ENCODE assay signal across 9 cellular contexts in the genomic region with DNA sequence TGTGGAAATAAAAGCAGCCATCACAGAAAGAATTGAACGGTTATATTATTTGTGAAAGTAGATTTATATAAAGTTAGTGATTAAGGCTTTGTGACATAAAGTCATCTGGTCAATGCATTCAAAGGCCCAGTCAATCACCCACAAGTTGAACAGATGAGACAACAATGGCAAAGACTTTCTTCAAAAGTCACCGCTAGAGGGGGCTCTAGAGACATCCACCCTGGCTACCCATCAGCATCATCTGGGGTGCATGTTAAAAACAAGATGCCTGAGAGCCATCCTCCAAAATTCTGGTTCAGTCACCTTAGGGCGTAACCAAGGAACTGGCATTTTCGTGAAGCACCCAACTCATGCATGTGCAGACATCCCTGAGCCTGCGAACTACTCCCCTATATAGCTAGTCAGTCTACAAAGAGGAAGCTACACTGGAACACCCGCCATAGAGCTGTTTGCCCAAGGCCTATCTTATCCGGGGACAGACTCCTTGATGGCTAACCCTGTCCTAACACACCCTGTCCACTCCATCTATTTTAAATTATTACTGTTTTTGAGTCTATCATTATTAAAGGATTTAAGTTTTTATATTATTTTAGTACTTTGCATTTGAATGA.
DNase-seq lines count a peak whose midpoint lies in the region; ATAC-seq and TF ChIP-seq lines count a peak whose summit lies in the region.
"Had no signal": no experiment of that assay in that cellular context is flagged by ENCODE, and none has a peak within 500 bp of the region (broad histone marks: within the 10 kb centered on the region; RNA-seq: fewer than 3 reads in every experiment).

No MANE protein-coding gene starts in this region.

- intact Hi-C loops in HCT116 (cut with micrococcal nuclease): no loop called here

- no peaks in the 10 kb centered on the region for H3K27me3 ChIP-seq in HCT116 (ENCODE audit: insufficient read depth, low read length)

- BruUV-seq in HCT116 (replicated peaks; lab: Mats Ljungman, UMichigan): no TSS peak

- H3K36me3 ChIP-seq in HCT116 (ENCODE audit: control insufficient read depth in 1 of 2, insufficient read depth in 2 of 2, low read length in 2 of 2): no peaks in the 10 kb centered on the region

- H3K4me2 ChIP-seq in HCT116 (ENCODE audit: low read length): no peak overlapping the region

- CTCF ChIA-PET in HCT116 (lab: Charles Lee): no interaction called here
- CTCF ChIA-PET in RWPE1 (lab: Yijun Ruan, JAX): no interaction called here

- POLR2A ChIA-PET in HCT116 (lab: Charles Lee): no interaction called here
- POLR2A ChIA-PET in RWPE1 (lab: Yijun Ruan, JAX; ENCODE audit: low non-redundant PET): no interaction called here

- no peak for ATAC-seq in HCT116
- ATAC-seq: effector memory CD8-positive, alpha-beta T cell had no signal

- no peak overlapping the region for H2AFZ ChIP-seq in HCT116 (ENCODE audit: low read depth, low read length, poor library complexity, severe bottlenecking)

- no peak overlapping the region for H3K27ac ChIP-seq in HCT116 (ENCODE audit: low read depth, low read length)
- no peak overlapping the region for H3K27ac ChIP-seq in RWPE1

- no peak overlapping the region for H3K4me3 ChIP-seq in HCT116 (replicated peaks in 1 of 2; ENCODE audit: low read depth in 1 of 2, low read length in 2 of 2)

- peaks cover 5 to 19% of the 10 kb centered on the region in 2 experiments; a peak in 2 of 4 replicates for H3K9me3 ChIP-seq in HCT116 (ENCODE audit: control insufficient read depth in 1 of 2, insufficient read depth in 1 of 2, low read depth in 1 of 2, low read length in 2 of 2)

- RAD21 ChIA-PET in HCT116 (lab: Charles Lee; ENCODE audit: low non-redundant PET in 1 of 2, low total read pairs in 2 of 2, uncharacterized antibody in 2 of 2, unreplicated experiment in 2 of 2): no interaction called here

- no peak for TF ChIP-seq POLR2A in HCT116 (IDR thresholded peaks at IDR 0.05; ENCODE audit: borderline replicate concordance, extremely low read depth, insufficient read depth, insufficient read length)

- no peaks in the 10 kb centered on the region for H3K9me2 ChIP-seq in HCT116 (ENCODE audit: insufficient read depth)

- H4K20me1 ChIP-seq in HCT116 (ENCODE audit: insufficient read depth): no peaks in the 10 kb centered on the region

- TF ChIP-seq CTCF in HCT116 (IDR thresholded peaks at IDR 0.05 in 2 of 3, conservative IDR thresholded peaks at IDR 0.05 in 1 of 3; ENCODE audit: borderline replicate concordance in 1 of 3, insufficient read depth in 1 of 3, low read depth in 2 of 3, low read length in 2 of 3): peak in 2 of 3 experiments; percentile 41 to 52; a peak in 4 of 6 replicates
- peak; percentile 33; the same call in 1 of the 2 replicates for TF ChIP-seq CTCF in RWPE1 (conservative IDR thresholded peaks at IDR 0.05; ENCODE audit: low read depth)

- H3K4me1 ChIP-seq in HCT116 (ENCODE audit: control insufficient read depth in 1 of 2, insufficient read depth in 2 of 2, low read length in 2 of 2): no peaks in the 10 kb centered on the region

- no peaks in the 10 kb centered on the region for H3K79me2 ChIP-seq in HCT116 (ENCODE audit: insufficient read depth, low read length)

- no peak overlapping the region for H3K9ac ChIP-seq in HCT116 (ENCODE audit: low read length)

- peak; percentile 9 for DNase-seq in CMK (ENCODE audit: low read depth)
- DNase-seq in HCT116 (ENCODE audit: low read depth, low spot score): no peak
- DNase-seq in RWPE1 (ENCODE audit: low spot score): peak; percentile 5
- peak; percentile 42 for DNase-seq in globus pallidus (ENCODE audit: low spot score)
- DNase-seq in superior temporal gyrus (ENCODE audit: extremely low spot score): peak; percentile 72
- DNase-seq in NCI-H2107 (lab: John Stamatoyannopoulos, UW): no peak
- no peak for DNase-seq in COR-L47 (lab: John Stamatoyannopoulos, UW)
- DNase-seq in ecto neural progenitor cell (ENCODE audit: low spot score): no peak

- TF ChIP-seq RAD21 in HCT116 (IDR thresholded peaks at IDR 0.05; ENCODE audit: low read depth): no peak

TF ChIP-seq in HCT116, 20 proteins besides CTCF, POLR2A, EP300 and RAD21:
- TF ChIP-seq POLR2AphosphoS5 (IDR thresholded peaks at IDR 0.05; ENCODE audit: low read depth, low read length) (no peak), FOSL1 (IDR thresholded peaks at IDR 0.05; ENCODE audit: low read depth) (no peak), TCF7L2 (IDR thresholded peaks at IDR 0.05; ENCODE audit: borderline replicate concordance, extremely low read depth, insufficient read depth, insufficient read length) (no peak), ZFX (IDR thresholded peaks at IDR 0.05) (no peak)
- TF ChIP-seq, protein P1, sequence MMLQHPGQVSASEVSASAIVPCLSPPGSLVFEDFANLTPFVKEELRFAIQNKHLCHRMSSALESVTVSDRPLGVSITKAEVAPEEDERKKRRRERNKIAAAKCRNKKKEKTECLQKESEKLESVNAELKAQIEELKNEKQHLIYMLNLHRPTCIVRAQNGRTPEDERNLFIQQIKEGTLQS (IDR thresholded peaks at IDR 0.05): no peak
- TF ChIP-seq, protein P2, sequence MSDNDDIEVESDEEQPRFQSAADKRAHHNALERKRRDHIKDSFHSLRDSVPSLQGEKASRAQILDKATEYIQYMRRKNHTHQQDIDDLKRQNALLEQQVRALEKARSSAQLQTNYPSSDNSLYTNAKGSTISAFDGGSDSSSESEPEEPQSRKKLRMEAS (IDR thresholded peaks at IDR 0.05): no peak
TF ChIP-seq in HCT116: peak in this region for 0.

Comparison
In these comparisons a context has a peak if more than half of its experiments do, and no peak if none do; other contexts are left out.
1. DNase-seq: peak in CMK (single experiment), RWPE1 (single experiment), globus pallidus (single experiment) and superior temporal gyrus (single experiment); none in HCT116 (single experiment), NCI-H2107 (single experiment), COR-L47 (single experiment) and ecto neural progenitor cell (single experiment).